Comparison of ENCODE assay signal across 15 cellular contexts in the genomic region with DNA sequence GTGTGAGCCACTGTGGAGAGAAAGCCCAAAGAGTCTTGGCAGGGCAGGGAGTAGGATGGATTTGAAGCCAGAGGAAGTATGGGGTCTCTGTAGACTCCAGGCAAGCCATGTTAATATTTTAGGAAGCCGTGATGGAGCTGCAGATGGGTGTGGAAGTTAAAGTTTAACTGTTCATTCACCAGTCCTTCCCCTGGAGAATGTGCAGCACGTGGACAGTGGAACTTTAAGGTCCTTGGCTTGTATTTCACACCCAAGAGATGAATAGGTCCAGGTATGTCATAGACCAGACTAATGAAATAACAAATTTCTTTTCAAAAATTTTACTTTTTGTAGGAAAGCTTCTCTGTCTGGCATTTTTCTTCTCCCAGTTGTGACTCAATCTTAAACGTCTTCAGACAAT.
"Had no signal": no experiment of that assay in that cellular context is flagged by ENCODE, and none has a peak within 500 bp of the region (broad histone marks: within the 10 kb centered on the region; RNA-seq: fewer than 3 reads in every experiment).

No MANE protein-coding gene starts in this region.

- H3K36me3 ChIP-seq: neural progenitor cell, ovary, thyroid gland had no signal

- H3K4me2 ChIP-seq: hepatocyte, neural progenitor cell had no signal

- H3K9me3 ChIP-seq: ovary, stomach, thyroid gland had no signal

- H3K4me3 ChIP-seq: hepatocyte, neural progenitor cell, ovary, stomach, thyroid gland had no signal

- H3K27ac ChIP-seq: hepatocyte, neural progenitor cell, ovary, stomach, thyroid gland had no signal

- H3K4me3 Mint-ChIP-seq: activated naive CD8-positive, alpha-beta T cell treated with anti-CD3 and anti-CD28 coated beads, Interleukin-2, amount 10 ng/mL, durations not matched to agents 7 days and 5 days; neural progenitor cell had no signal

- H3K27me3 ChIP-seq: hepatocyte, neural progenitor cell, ovary, stomach, thyroid gland had no signal

- H3K9ac ChIP-seq: neural progenitor cell had no signal

- DNase-seq: activated naive CD4-positive, alpha-beta T cell; activated naive CD8-positive, alpha-beta T cell treated with anti-CD3 and anti-CD28 coated beads, Interleukin-2, amount 10 ng/mL, durations not matched to agents 7 days and 5 days; activated T-cell treated with anti-CD3 and anti-CD28 coated beads for 4 hours; aorta; islet precursor cell; ovary; stimulated activated CD4-positive, alpha-beta T cell treated with anti-CD3 and anti-CD28 coated beads, Interleukin-12 subunit alpha, Interleukin-12 subunit beta, amount 100 ng/mL, for 4 hours; stimulated activated CD4-positive, alpha-beta T cell treated with anti-CD3 and anti-CD28 coated beads, Interleukin-2, amount 100 ng/mL, for 24 hours; stomach; thyroid gland had no signal

- H2AFZ ChIP-seq: hepatocyte, neural progenitor cell had no signal

- H3K36me3 Mint-ChIP-seq: activated naive CD8-positive, alpha-beta T cell treated with anti-CD3 and anti-CD28 coated beads, Interleukin-2, amount 10 ng/mL, durations not matched to agents 7 days and 5 days had no signal

- H3K27ac Mint-ChIP-seq: activated naive CD8-positive, alpha-beta T cell treated with anti-CD3 and anti-CD28 coated beads, Interleukin-2, amount 10 ng/mL, durations not matched to agents 7 days and 5 days had no signal

- H3K9me3 Mint-ChIP-seq: activated naive CD8-positive, alpha-beta T cell treated with anti-CD3 and anti-CD28 coated beads, Interleukin-2, amount 10 ng/mL, durations not matched to agents 7 days and 5 days; neural progenitor cell had no signal

- ATAC-seq: activated CD4-positive, CD25-positive, alpha-beta regulatory T cell treated with anti-CD3 and anti-CD28 coated beads, Interleukin-2, amount 50 U/mL, for 24 hours; esophagus mucosa had no signal

- FAIRE-seq: urothelium cell line had no signal
